ENCODE assay signal across 8 cellular contexts in the genomic region with DNA sequence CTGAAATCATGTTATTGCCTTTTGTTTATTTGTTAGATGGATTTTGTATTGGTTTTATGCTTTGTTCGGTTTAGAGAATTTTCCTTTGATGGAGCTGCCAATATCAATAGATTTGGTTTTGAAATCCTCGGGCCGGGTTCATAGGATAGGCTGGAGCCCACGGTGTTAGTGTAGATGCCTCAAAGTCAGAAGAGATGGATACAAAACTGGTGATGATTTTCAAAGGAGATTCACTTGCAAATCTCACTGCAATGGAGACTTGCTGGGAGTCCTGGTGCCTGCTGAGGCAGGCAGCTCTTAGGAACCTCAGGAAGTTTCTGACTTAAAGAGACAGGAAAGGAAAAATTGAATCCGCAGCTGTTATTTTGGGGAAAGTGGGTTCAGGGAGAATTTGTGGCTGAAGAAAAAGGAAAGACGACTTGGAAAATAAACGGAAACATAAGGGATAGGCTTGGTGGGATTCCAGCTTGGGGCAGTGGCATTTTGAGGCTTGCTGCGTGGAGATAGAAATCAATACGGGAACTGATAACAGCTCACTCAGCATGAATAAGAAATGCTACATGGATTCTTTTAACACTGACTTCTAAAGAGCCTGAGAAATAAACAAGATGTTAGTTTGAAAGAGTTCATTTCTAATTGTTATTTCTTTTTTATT.
DNase-seq lines count a peak whose midpoint lies in the region; ATAC-seq and TF ChIP-seq lines count a peak whose summit lies in the region.

No MANE protein-coding gene starts in this region.

- CTCF ChIA-PET in BJ (lab: Yijun Ruan, JAX): interaction anchor here (1.4 to 2.0 kb wide), 2 partner anchors 10 to 33 kb away, joined by 3 to 7 read pairs; no protein-coding TSS in a partner anchor

- H3K4me1 ChIP-seq in NT2/D1 (ENCODE audit: insufficient read depth, insufficient read length) (no peaks in the 10 kb centered on the region), neutrophil (ENCODE audit: control insufficient read depth in 1 of 2, insufficient read depth in 1 of 2, low read depth in 1 of 2, low read length in 1 of 2) (peaks cover 17 to 18% of the 10 kb centered on the region in 2 experiments)

- POLR2A ChIA-PET in BJ (lab: Charles Lee): interaction anchor here (0.5 kb wide), 1 partner anchor 987 kb away, joined by 3 read pairs; no protein-coding TSS in a partner anchor

- H3K27ac ChIP-seq in neutrophil: no peak overlapping the region

- peak overlapping the region; percentile 79 for H3K9ac ChIP-seq in NT2/D1 (ENCODE audit: insufficient read length, low read depth)

- TF ChIP-seq CTCF in BJ (IDR thresholded peaks at IDR 0.05; ENCODE audit: insufficient read depth, low read depth, low read length) (no peak), fibroblast of mammary gland (conservative IDR thresholded peaks at IDR 0.05; ENCODE audit: control insufficient read depth, insufficient read depth, low read depth, low read length) (no peak), neutrophil (IDR thresholded peaks at IDR 0.05) (no peak)

- H3K4me3 ChIP-seq in BJ (ENCODE audit: low read depth, low read length) (peak overlapping the region; percentile 68), NT2/D1 (ENCODE audit: insufficient read length, low read depth) (peak overlapping the region; percentile 53), fibroblast of mammary gland (ENCODE audit: control insufficient read depth, low read depth, low read length) (peak overlapping the region; percentile 71), neutrophil (ENCODE audit: low read depth in 1 of 2, low read length in 1 of 2) (peak overlapping the region; percentile 60 to 71)

- H3K9me3 ChIP-seq in NT2/D1 (ENCODE audit: insufficient read depth, low read length) (no peaks in the 10 kb centered on the region), neutrophil (no peaks in the 10 kb centered on the region)

- DNase-seq in BJ (ENCODE audit: low read depth) (no peak), NT2/D1 (ENCODE audit: low read depth, low spot score) (no peak), fibroblast of mammary gland (ENCODE audit: low read depth) (no peak), SKM-1 (lab: John Stamatoyannopoulos, UW; ENCODE audit: unreplicated experiment) (no peak), COLO829 (ENCODE audit: low spot score) (no peak)

- ATAC-seq in HG03095 (IDR thresholded peaks at IDR 0.05; ENCODE audit: unreplicated experiment) (no peak), HG02852 (IDR thresholded peaks at IDR 0.05; ENCODE audit: unreplicated experiment) (no peak)

- H3K36me3 ChIP-seq in BJ (ENCODE audit: control insufficient read depth, insufficient read depth, low read length): no peaks in the 10 kb centered on the region
- H3K36me3 ChIP-seq in NT2/D1 (ENCODE audit: insufficient read depth, insufficient read length, low read length): peaks cover 5% of the 10 kb centered on the region
- H3K36me3 ChIP-seq in neutrophil: no peaks in the 10 kb centered on the region

- no peaks in the 10 kb centered on the region for H3K27me3 ChIP-seq in BJ (ENCODE audit: control insufficient read depth, insufficient read depth, low read length)
- no peaks in the 10 kb centered on the region for H3K27me3 ChIP-seq in NT2/D1 (ENCODE audit: insufficient read depth, insufficient read length)
- H3K27me3 ChIP-seq in neutrophil: peaks cover 7% of the 10 kb centered on the region
